ENCODE assay signal across 1 cellular context in genomic region chr1:180228648-180229482, GRCh38.
TF ChIP-seq lines count a peak whose summit lies in the region.

No MANE protein-coding gene starts in this region.

TF ChIP-seq in K562, 482 proteins besides CTCF, POLR2A, EP300 and RAD21 (continued from another document):
- TF ChIP-seq MGA (IDR thresholded peaks at IDR 0.05) (peak; percentile 55), FIP1L1 (IDR thresholded peaks at IDR 0.05; ENCODE audit: low read depth, low read length, poor library complexity, severe bottlenecking) (peak; percentile 44), CBX2 (IDR thresholded peaks at IDR 0.05; ENCODE audit: insufficient read depth, low read length, poor library complexity, severe bottlenecking) (peak; percentile 94), E2F6 (IDR thresholded peaks at IDR 0.05; ENCODE audit: borderline replicate concordance in 1 of 2, extremely low read depth in 1 of 2, insufficient read depth in 1 of 2, insufficient read length in 1 of 2, low read depth in 1 of 2, low read length in 1 of 2, poor library complexity in 1 of 2, severe bottlenecking in 1 of 2) (peak; percentile 53 to 66), GTF2F1 (IDR thresholded peaks at IDR 0.05; ENCODE audit: low read depth, low read length) (no peak), KDM5B (IDR thresholded peaks at IDR 0.05; ENCODE audit: insufficient replicate concordance, low read depth, low read length) (peak; percentile 48), SETDB1 (IDR thresholded peaks at IDR 0.05; ENCODE audit: low read length) (no peak), ID3 (CRISPR knock-in tag; IDR thresholded peaks at IDR 0.05) (no peak), ID3 (tag; IDR thresholded peaks at IDR 0.05) (0 out of 2 replicates have a peak, but pooled peaks have one; percentile 20), ZNF253 (CRISPR knock-in tag; conservative IDR thresholded peaks at IDR 0.05) (no peak), CREB3L1 (IDR thresholded peaks at IDR 0.05; ENCODE audit: borderline replicate concordance, low read depth) (0 out of 2 replicates have a peak, but pooled peaks have one; percentile 32), L3MBTL2 (IDR thresholded peaks at IDR 0.05) (peak; percentile 61), GTF2E2 (tag; IDR thresholded peaks at IDR 0.05) (0 out of 2 replicates have a peak, but pooled peaks have one; percentile 27), E2F4 (CRISPR knock-in tag; IDR thresholded peaks at IDR 0.05; ENCODE audit: low read depth) (peak; percentile 57; the same call in 1 of the 2 replicates), GATAD2B (IDR thresholded peaks at IDR 0.05; ENCODE audit: borderline replicate concordance) (peak; percentile 57; the same call in 1 of the 2 replicates)
- TF ChIP-seq, protein P1, sequence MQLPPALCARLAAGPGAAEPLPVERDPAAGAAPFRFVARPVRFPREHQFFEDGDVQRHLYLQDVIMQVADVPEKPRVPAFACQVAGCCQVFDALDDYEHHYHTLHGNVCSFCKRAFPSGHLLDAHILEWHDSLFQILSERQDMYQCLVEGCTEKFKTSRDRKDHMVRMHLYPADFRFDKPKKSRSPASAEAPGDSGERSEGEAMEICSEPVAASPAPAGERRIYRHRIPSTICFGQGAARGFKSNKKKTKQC (CRISPR knock-in tag; IDR thresholded peaks at IDR 0.05): 0 out of 2 replicates have a peak, but pooled peaks have one; percentile 8
